2 cellular contexts compared by ENCODE assay signal in the genomic region with DNA sequence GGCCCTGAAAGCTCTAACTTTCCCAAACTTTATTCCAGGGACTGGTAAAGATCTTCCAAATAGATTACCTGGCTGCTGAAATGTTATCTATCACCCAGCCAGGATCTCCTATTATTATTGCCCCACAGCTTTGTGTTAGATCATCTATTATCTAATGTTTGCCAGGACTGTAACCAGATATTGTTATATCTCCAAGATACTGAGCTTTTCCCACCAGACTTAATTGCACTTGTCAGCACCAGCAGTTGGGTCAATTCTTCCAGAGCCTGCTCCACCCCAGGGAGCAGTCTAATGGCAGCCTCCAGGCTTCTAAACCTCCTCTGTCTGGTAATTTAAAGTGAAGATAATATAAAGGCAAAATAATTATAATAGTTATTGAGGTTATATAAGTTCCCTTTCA.
A peak's percentile ranks its signal among the peaks of the same experiment; 100 is the strongest.
TF ChIP-seq lines count a peak whose summit lies in the region.

No MANE protein-coding gene starts in this region.

TF ChIP-seq in GM23338, 12 proteins besides CTCF, POLR2A, EP300 and RAD21 (continued from another document):
- TF ChIP-seq POLR2AphosphoS5 (IDR thresholded peaks at IDR 0.05; ENCODE audit: low read depth) (no peak), EZH2 (IDR thresholded peaks at IDR 0.05; ENCODE audit: low read depth, unreplicated experiment) (no peak)

TF ChIP-seq in HEK293, 187 proteins besides CTCF, POLR2A, EP300 and RAD21 (continued from another document and continues in another):
- TF ChIP-seq, protein P1, sequence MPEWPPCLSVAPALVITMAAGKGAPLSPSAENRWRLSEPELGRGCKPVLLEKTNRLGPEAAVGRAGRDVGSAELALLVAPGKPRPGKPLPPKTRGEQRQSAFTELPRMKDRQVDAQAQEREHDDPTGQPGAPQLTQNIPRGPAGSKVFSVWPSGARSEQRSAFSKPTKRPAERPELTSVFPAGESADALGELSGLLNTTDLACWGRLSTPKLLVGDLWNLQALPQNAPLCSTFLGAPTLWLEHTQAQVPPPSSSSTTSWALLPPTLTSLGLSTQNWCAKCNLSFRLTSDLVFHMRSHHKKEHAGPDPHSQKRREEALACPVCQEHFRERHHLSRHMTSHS (tag by site-specific recombination; IDR thresholded peaks at IDR 0.05), result no peak
- TF ChIP-seq ZNF48 (tag by site-specific recombination; IDR thresholded peaks at IDR 0.05) (no peak), ZFP37 (tag by site-specific recombination; IDR thresholded peaks at IDR 0.05) (no peak), ZNF707 (tag by site-specific recombination; IDR thresholded peaks at IDR 0.05) (no peak), ZFP69B (tag by site-specific recombination; IDR thresholded peaks at IDR 0.05) (no peak), ZNF521 (tag by site-specific recombination; IDR thresholded peaks at IDR 0.05) (no peak), ZNF302 (tag by site-specific recombination; IDR thresholded peaks at IDR 0.05; ENCODE audit: low read depth) (no peak), ZNF2 (tag by site-specific recombination; IDR thresholded peaks at IDR 0.05) (no peak), YY1 (tag by site-specific recombination; IDR thresholded peaks at IDR 0.05) (no peak), ZFP41 (tag by site-specific recombination; IDR thresholded peaks at IDR 0.05; ENCODE audit: borderline replicate concordance) (no peak), ZNF510 (tag by site-specific recombination; IDR thresholded peaks at IDR 0.05; ENCODE audit: insufficient replicate concordance) (no peak), ZNF600 (tag by site-specific recombination; IDR thresholded peaks at IDR 0.05) (peak; percentile 45; the same call in 1 of the 2 replicates), ZNF16 (tag by site-specific recombination; IDR thresholded peaks at IDR 0.05; ENCODE audit: low read depth) (no peak), ZNF426 (tag by site-specific recombination; IDR thresholded peaks at IDR 0.05) (no peak), SETDB1 (IDR thresholded peaks at IDR 0.05; ENCODE audit: insufficient read length, low read length) (no peak), ZSCAN23 (tag by site-specific recombination; IDR thresholded peaks at IDR 0.05) (no peak), EGR2 (tag by site-specific recombination; IDR thresholded peaks at IDR 0.05; ENCODE audit: low read depth) (no peak), ZNF670 (tag by site-specific recombination; IDR thresholded peaks at IDR 0.05; ENCODE audit: low read depth) (no peak), KLF1 (tag by site-specific recombination; IDR thresholded peaks at IDR 0.05) (no peak), HOXD13 (CRISPR knock-in tag; IDR thresholded peaks at IDR 0.05; ENCODE audit: borderline replicate concordance) (no peak), ZBTB48 (tag by site-specific recombination; IDR thresholded peaks at IDR 0.05) (no peak), ZNF561 (tag by site-specific recombination; IDR thresholded peaks at IDR 0.05; ENCODE audit: borderline replicate concordance) (no peak), ZNF266 (tag by site-specific recombination; IDR thresholded peaks at IDR 0.05; ENCODE audit: low read depth) (no peak), ZSCAN16 (tag by site-specific recombination; IDR thresholded peaks at IDR 0.05) (no peak), YY2 (tag by site-specific recombination; IDR thresholded peaks at IDR 0.05) (no peak), ZXDB (tag by site-specific recombination; IDR thresholded peaks at IDR 0.05) (peak; percentile 46; the same call in 1 of the 2 replicates), ZNF830 (tag by site-specific recombination; IDR thresholded peaks at IDR 0.05; ENCODE audit: low read depth) (no peak), ZBTB20 (tag by site-specific recombination; IDR thresholded peaks at IDR 0.05) (no peak), GLIS2 (tag by site-specific recombination; IDR thresholded peaks at IDR 0.05) (peak; percentile 38; the same call in 1 of the 2 replicates), ZNF660 (tag by site-specific recombination; IDR thresholded peaks at IDR 0.05) (0 out of 2 replicates have a peak, but pooled peaks have one; percentile 44), GLIS1 (tag by site-specific recombination; IDR thresholded peaks at IDR 0.05) (no peak; the same call in 1 of the 2 replicates), ZNF629 (tag by site-specific recombination; IDR thresholded peaks at IDR 0.05) (0 out of 2 replicates have a peak, but pooled peaks have one; percentile 23)
- TF ChIP-seq, protein P2, sequence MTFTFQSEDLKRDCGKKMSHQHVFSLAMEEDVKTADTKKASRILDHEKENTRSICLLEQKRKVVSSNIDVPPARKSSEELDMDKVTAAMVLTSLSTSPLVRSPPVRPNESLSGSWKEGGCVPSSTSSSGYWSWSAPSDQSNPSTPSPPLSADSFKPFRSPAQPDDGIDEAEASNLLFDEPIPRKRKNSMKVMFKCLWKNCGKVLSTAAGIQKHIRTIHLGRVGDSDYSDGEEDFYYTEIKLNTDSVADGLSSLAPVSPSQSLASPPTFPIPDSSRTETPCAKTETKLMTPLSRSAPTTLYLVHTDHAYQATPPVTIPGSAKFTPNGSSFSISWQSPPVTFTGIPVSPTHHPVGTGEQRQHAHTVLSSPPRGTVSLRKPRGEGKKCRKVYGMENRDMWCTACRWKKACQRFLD (tag by site-specific recombination; IDR thresholded peaks at IDR 0.05), result no peak
- TF ChIP-seq, protein P3, sequence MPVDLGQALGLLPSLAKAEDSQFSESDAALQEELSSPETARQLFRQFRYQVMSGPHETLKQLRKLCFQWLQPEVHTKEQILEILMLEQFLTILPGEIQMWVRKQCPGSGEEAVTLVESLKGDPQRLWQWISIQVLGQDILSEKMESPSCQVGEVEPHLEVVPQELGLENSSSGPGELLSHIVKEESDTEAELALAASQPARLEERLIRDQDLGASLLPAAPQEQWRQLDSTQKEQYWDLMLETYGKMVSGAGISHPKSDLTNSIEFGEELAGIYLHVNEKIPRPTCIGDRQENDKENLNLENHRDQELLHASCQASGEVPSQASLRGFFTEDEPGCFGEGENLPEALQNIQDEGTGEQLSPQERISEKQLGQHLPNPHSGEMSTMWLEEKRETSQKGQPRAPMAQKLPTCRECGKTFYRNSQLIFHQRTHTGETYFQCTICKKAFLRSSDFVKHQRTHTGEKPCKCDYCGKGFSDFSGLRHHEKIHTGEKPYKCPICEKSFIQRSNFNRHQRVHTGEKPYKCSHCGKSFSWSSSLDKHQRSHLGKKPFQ (tag by site-specific recombination; IDR thresholded peaks at IDR 0.05), result no peak
- TF ChIP-seq, protein P4, sequence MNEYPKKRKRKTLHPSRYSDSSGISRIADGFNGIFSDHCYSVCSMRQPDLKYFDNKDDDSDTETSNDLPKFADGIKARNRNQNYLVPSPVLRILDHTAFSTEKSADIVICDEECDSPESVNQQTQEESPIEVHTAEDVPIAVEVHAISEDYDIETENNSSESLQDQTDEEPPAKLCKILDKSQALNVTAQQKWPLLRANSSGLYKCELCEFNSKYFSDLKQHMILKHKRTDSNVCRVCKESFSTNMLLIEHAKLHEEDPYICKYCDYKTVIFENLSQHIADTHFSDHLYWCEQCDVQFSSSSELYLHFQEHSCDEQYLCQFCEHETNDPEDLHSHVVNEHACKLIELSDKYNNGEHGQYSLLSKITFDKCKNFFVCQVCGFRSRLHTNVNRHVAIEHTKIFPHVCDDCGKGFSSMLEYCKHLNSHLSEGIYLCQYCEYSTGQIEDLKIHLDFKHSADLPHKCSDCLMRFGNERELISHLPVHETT (tag by site-specific recombination; IDR thresholded peaks at IDR 0.05), result no peak
- TF ChIP-seq, protein P5, sequence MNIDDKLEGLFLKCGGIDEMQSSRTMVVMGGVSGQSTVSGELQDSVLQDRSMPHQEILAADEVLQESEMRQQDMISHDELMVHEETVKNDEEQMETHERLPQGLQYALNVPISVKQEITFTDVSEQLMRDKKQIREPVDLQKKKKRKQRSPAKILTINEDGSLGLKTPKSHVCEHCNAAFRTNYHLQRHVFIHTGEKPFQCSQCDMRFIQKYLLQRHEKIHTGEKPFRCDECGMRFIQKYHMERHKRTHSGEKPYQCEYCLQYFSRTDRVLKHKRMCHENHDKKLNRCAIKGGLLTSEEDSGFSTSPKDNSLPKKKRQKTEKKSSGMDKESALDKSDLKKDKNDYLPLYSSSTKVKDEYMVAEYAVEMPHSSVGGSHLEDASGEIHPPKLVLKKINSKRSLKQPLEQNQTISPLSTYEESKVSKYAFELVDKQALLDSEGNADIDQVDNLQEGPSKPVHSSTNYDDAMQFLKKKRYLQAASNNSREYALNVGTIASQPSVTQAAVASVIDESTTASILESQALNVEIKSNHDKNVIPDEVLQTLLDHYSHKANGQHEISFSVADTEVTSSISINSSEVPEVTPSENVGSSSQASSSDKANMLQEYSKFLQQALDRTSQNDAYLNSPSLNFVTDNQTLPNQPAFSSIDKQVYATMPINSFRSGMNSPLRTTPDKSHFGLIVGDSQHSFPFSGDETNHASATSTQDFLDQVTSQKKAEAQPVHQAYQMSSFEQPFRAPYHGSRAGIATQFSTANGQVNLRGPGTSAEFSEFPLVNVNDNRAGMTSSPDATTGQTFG (tag by site-specific recombination; IDR thresholded peaks at IDR 0.05; ENCODE audit: borderline replicate concordance), result no peak
- TF ChIP-seq, protein P6, sequence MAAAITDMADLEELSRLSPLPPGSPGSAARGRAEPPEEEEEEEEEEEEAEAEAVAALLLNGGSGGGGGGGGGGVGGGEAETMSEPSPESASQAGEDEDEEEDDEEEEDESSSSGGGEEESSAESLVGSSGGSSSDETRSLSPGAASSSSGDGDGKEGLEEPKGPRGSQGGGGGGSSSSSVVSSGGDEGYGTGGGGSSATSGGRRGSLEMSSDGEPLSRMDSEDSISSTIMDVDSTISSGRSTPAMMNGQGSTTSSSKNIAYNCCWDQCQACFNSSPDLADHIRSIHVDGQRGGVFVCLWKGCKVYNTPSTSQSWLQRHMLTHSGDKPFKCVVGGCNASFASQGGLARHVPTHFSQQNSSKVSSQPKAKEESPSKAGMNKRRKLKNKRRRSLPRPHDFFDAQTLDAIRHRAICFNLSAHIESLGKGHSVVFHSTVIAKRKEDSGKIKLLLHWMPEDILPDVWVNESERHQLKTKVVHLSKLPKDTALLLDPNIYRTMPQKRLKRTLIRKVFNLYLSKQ (tag by site-specific recombination; IDR thresholded peaks at IDR 0.05; ENCODE audit: borderline replicate concordance), result no peak
- TF ChIP-seq, protein P7, sequence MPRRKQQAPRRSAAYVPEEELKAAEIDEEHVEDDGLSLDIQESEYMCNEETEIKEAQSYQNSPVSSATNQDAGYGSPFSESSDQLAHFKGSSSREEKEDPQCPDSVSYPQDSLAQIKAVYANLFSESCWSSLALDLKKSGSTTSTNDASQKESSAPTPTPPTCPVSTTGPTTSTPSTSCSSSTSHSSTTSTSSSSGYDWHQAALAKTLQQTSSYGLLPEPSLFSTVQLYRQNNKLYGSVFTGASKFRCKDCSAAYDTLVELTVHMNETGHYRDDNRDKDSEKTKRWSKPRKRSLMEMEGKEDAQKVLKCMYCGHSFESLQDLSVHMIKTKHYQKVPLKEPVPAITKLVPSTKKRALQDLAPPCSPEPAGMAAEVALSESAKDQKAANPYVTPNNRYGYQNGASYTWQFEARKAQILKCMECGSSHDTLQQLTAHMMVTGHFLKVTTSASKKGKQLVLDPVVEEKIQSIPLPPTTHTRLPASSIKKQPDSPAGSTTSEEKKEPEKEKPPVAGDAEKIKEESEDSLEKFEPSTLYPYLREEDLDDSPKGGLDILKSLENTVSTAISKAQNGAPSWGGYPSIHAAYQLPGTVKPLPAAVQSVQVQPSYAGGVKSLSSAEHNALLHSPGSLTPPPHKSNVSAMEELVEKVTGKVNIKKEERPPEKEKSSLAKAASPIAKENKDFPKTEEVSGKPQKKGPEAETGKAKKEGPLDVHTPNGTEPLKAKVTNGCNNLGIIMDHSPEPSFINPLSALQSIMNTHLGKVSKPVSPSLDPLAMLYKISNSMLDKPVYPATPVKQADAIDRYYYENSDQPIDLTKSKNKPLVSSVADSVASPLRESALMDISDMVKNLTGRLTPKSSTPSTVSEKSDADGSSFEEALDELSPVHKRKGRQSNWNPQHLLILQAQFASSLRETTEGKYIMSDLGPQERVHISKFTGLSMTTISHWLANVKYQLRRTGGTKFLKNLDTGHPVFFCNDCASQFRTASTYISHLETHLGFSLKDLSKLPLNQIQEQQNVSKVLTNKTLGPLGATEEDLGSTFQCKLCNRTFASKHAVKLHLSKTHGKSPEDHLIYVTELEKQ (tag by site-specific recombination; IDR thresholded peaks at IDR 0.05; ENCODE audit: borderline replicate concordance), result no peak
- TF ChIP-seq, protein P8, sequence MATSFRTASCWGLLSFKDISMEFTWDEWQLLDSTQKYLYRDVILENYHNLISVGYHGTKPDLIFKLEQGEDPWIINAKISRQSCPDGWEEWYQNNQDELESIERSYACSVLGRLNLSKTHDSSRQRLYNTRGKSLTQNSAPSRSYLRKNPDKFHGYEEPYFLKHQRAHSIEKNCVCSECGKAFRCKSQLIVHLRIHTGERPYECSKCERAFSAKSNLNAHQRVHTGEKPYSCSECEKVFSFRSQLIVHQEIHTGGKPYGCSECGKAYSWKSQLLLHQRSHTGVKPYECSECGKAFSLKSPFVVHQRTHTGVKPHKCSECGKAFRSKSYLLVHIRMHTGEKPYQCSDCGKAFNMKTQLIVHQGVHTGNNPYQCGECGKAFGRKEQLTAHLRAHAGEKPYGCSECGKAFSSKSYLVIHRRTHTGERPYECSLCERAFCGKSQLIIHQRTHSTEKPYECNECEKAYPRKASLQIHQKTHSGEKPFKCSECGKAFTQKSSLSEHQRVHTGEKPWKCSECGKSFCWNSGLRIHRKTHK (tag by site-specific recombination; IDR thresholded peaks at IDR 0.05), result no peak
- TF ChIP-seq, protein P9, sequence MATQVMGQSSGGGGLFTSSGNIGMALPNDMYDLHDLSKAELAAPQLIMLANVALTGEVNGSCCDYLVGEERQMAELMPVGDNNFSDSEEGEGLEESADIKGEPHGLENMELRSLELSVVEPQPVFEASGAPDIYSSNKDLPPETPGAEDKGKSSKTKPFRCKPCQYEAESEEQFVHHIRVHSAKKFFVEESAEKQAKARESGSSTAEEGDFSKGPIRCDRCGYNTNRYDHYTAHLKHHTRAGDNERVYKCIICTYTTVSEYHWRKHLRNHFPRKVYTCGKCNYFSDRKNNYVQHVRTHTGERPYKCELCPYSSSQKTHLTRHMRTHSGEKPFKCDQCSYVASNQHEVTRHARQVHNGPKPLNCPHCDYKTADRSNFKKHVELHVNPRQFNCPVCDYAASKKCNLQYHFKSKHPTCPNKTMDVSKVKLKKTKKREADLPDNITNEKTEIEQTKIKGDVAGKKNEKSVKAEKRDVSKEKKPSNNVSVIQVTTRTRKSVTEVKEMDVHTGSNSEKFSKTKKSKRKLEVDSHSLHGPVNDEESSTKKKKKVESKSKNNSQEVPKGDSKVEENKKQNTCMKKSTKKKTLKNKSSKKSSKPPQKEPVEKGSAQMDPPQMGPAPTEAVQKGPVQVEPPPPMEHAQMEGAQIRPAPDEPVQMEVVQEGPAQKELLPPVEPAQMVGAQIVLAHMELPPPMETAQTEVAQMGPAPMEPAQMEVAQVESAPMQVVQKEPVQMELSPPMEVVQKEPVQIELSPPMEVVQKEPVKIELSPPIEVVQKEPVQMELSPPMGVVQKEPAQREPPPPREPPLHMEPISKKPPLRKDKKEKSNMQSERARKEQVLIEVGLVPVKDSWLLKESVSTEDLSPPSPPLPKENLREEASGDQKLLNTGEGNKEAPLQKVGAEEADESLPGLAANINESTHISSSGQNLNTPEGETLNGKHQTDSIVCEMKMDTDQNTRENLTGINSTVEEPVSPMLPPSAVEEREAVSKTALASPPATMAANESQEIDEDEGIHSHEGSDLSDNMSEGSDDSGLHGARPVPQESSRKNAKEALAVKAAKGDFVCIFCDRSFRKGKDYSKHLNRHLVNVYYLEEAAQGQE (tag by site-specific recombination; IDR thresholded peaks at IDR 0.05), result no peak
